1 cellular context compared by ENCODE assay signal in genomic region chr9:136482793-136483588, GRCh38.
TF ChIP-seq lines count a peak whose summit lies in the region.

SEC16A (minus strand) TSS chr9:136483040; CDS start chr9:136477615, 5,425 bp downstream.

TF ChIP-seq in K562, 482 proteins besides CTCF, POLR2A, EP300 and RAD21 (continued from another document and continues in another):
- TF ChIP-seq, protein P1, sequence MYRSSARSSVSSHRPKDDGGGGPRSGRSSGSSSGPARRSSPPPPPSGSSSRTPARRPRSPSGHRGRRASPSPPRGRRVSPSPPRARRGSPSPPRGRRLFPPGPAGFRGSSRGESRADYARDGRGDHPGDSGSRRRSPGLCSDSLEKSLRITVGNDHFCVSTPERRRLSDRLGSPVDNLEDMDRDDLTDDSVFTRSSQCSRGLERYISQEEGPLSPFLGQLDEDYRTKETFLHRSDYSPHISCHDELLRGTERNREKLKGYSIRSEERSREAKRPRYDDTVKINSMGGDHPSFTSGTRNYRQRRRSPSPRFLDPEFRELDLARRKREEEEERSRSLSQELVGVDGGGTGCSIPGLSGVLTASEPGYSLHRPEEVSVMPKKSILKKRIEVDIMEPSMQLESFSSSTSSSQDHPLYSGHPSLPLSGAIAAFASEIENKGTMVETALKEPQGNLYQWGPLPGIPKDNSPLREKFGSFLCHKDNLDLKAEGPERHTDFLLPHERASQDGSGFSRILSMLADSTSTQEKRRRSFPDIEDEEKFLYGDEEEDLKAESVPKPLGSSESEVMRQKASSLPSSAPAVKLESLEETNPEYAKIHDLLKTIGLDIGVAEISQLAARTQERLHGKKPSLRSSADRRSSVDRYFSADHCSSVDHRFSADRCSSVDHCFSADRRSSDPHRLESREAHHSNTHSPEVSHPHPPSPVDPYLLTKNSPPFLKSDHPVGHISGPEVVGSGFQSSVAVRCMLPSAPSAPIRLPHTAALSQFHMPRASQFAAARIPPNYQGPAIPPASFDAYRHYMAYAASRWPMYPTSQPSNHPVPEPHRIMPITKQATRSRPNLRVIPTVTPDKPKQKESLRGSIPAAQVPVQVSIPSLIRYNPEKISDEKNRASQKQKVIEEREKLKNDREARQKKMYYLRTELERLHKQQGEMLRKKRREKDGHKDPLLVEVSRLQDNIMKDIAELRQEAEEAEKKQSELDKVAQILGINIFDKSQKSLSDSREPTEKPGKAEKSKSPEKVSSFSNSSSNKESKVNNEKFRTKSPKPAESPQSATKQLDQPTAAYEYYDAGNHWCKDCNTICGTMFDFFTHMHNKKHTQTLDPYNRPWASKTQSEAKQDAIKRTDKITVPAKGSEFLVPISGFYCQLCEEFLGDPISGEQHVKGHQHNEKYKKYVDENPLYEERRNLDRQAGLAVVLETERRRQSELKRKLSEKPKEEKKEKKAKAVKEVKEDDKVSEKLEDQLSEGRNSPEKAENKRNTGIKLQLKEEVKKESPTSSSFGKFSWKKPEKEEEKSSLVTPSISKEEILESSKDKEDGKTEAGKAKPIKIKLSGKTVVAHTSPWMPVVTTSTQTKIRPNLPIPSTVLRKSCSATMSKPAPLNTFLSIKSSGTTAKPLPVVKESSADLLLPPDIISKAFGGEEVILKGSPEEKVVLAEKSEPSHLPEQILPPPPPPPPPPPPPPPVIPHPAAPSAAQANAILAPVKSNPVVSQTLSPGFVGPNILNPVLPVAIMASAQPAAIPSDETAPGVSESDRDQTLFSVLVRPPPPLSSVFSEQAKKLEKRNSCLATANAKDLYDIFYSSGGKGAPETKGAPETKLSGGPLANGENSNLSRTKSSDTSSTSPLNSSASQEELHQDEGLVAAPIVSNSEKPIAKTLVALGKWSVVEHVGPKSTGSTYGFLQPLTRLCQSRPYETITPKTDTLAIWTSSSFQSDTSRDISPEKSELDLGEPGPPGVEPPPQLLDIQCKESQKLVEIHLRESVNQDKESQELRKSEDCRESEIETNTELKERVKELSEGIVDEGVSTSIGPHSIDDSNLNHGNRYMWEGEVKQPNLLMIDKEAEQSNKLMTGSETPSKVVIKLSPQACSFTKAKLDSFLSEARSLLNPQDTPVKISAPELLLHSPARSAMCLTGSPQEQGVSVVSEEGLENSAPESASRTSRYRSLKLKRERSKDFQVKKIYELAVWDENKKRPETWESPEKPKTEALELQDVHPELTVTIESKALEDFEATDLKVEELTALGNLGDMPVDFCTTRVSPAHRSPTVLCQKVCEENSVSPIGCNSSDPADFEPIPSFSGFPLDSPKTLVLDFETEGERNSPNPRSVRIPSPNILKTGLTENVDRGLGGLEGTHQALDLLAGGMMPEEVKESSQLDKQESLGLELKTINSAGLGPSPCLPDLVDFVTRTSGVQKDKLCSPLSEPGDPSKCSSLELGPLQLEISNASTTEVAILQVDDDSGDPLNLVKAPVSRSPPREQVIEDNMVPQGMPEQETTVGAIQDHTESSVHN (IDR thresholded peaks at IDR 0.05; ENCODE audit: borderline replicate concordance in 1 of 2, low read depth in 1 of 2), result no peak
- TF ChIP-seq, protein P2, sequence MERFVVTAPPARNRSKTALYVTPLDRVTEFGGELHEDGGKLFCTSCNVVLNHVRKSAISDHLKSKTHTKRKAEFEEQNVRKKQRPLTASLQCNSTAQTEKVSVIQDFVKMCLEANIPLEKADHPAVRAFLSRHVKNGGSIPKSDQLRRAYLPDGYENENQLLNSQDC (CRISPR knock-in tag; IDR thresholded peaks at IDR 0.05), result 0 out of 2 replicates have a peak, but pooled peaks have one; percentile 42
- TF ChIP-seq NBN (IDR thresholded peaks at IDR 0.05; ENCODE audit: low read depth) (peak; percentile 38; the same call in 1 of the 2 replicates), ZNF239 (CRISPR knock-in tag; IDR thresholded peaks at IDR 0.05) (no peak), YBX1 (IDR thresholded peaks at IDR 0.05) (no peak), ZNF511 (CRISPR knock-in tag; IDR thresholded peaks at IDR 0.05) (peak; percentile 80; the same call in 1 of the 2 replicates), ZNF695 (CRISPR knock-in tag; IDR thresholded peaks at IDR 0.05) (no peak), ZNF12 (CRISPR knock-in tag; IDR thresholded peaks at IDR 0.05) (no peak), NR3C1 (CRISPR knock-in tag; IDR thresholded peaks at IDR 0.05) (no peak), TAF1 (IDR thresholded peaks at IDR 0.05; ENCODE audit: control insufficient read depth, extremely low read depth, insufficient read depth, low read length, severe bottlenecking) (peak; percentile 92), PPARD (CRISPR knock-in tag; IDR thresholded peaks at IDR 0.05) (no peak), MTA3 (IDR thresholded peaks at IDR 0.05; ENCODE audit: borderline replicate concordance) (peak; percentile 64; the same call in 1 of the 2 replicates), PHB2 (IDR thresholded peaks at IDR 0.05; ENCODE audit: low read depth) (no peak), POLR3A (IDR thresholded peaks at IDR 0.05; ENCODE audit: borderline replicate concordance, extremely low read depth, insufficient read depth, insufficient read length) (no peak), CAMTA2 (CRISPR knock-in tag; conservative IDR thresholded peaks at IDR 0.05) (no peak), PRMT5 (CRISPR knock-in tag; IDR thresholded peaks at IDR 0.05) (peak; percentile 2; the same call in 1 of the 2 replicates), ZNF766 (CRISPR knock-in tag; conservative IDR thresholded peaks at IDR 0.05) (no peak), ESRRB (CRISPR knock-in tag; IDR thresholded peaks at IDR 0.05; ENCODE audit: borderline replicate concordance) (no peak), CREB3 (tag; conservative IDR thresholded peaks at IDR 0.05; ENCODE audit: low read depth) (no peak), ZNF324 (CRISPR knock-in tag; IDR thresholded peaks at IDR 0.05) (no peak), ZNF75A (CRISPR knock-in tag; IDR thresholded peaks at IDR 0.05) (no peak), KDM5B (IDR thresholded peaks at IDR 0.05; ENCODE audit: insufficient replicate concordance, low read depth, low read length) (peak; percentile 74), NCOA2 (IDR thresholded peaks at IDR 0.05; ENCODE audit: partially characterized antibody in 2 of 2) (no peak), HSF4 (CRISPR knock-in tag; IDR thresholded peaks at IDR 0.05; ENCODE audit: borderline replicate concordance) (no peak), ZNF143 (CRISPR knock-in tag; IDR thresholded peaks at IDR 0.05) (no peak), CHD2 (IDR thresholded peaks at IDR 0.05; ENCODE audit: low read depth, low read length) (no peak), NEUROD1 (IDR thresholded peaks at IDR 0.05; ENCODE audit: borderline replicate concordance, low read depth, low read length, partially characterized antibody) (peak; percentile 51), PHF20 (IDR thresholded peaks at IDR 0.05; ENCODE audit: partially characterized antibody) (peak; percentile 86), GABPB1 (CRISPR knock-in tag; IDR thresholded peaks at IDR 0.05) (no peak), GTF2E2 (tag; IDR thresholded peaks at IDR 0.05) (no peak), SFPQ (IDR thresholded peaks at IDR 0.05; ENCODE audit: low read depth, low read length) (no peak), PTBP1 (IDR thresholded peaks at IDR 0.05; ENCODE audit: low read depth, low read length) (no peak), POLR2B (IDR thresholded peaks at IDR 0.05; ENCODE audit: low read depth, partially characterized antibody) (peak; percentile 73), SRSF3 (IDR thresholded peaks at IDR 0.05; ENCODE audit: insufficient read depth, low read length) (no peak), BCOR (IDR thresholded peaks at IDR 0.05) (no peak), ZNF274 (IDR thresholded peaks at IDR 0.05; ENCODE audit: borderline replicate concordance, low read depth, low read length) (no peak; the same call in 1 of the 2 replicates), KAT8 (IDR thresholded peaks at IDR 0.05; ENCODE audit: low read depth) (no peak), SMARCA5 (IDR thresholded peaks at IDR 0.05) (no peak)
- TF ChIP-seq, protein P3, sequence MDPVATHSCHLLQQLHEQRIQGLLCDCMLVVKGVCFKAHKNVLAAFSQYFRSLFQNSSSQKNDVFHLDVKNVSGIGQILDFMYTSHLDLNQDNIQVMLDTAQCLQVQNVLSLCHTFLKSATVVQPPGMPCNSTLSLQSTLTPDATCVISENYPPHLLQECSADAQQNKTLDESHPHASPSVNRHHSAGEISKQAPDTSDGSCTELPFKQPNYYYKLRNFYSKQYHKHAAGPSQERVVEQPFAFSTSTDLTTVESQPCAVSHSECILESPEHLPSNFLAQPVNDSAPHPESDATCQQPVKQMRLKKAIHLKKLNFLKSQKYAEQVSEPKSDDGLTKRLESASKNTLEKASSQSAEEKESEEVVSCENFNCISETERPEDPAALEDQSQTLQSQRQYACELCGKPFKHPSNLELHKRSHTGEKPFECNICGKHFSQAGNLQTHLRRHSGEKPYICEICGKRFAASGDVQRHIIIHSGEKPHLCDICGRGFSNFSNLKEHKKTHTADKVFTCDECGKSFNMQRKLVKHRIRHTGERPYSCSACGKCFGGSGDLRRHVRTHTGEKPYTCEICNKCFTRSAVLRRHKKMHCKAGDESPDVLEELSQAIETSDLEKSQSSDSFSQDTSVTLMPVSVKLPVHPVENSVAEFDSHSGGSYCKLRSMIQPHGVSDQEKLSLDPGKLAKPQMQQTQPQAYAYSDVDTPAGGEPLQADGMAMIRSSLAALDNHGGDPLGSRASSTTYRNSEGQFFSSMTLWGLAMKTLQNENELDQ (CRISPR knock-in tag; IDR thresholded peaks at IDR 0.05; ENCODE audit: borderline replicate concordance), result no peak
- TF ChIP-seq, protein P4, sequence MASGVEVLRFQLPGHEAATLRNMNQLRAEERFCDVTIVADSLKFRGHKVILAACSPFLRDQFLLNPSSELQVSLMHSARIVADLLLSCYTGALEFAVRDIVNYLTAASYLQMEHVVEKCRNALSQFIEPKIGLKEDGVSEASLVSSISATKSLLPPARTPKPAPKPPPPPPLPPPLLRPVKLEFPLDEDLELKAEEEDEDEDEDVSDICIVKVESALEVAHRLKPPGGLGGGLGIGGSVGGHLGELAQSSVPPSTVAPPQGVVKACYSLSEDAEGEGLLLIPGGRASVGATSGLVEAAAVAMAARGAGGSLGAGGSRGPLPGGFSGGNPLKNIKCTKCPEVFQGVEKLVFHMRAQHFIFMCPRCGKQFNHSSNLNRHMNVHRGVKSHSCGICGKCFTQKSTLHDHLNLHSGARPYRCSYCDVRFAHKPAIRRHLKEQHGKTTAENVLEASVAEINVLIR (CRISPR knock-in tag; IDR thresholded peaks at IDR 0.05), result peak; percentile 94
- TF ChIP-seq, protein P5, sequence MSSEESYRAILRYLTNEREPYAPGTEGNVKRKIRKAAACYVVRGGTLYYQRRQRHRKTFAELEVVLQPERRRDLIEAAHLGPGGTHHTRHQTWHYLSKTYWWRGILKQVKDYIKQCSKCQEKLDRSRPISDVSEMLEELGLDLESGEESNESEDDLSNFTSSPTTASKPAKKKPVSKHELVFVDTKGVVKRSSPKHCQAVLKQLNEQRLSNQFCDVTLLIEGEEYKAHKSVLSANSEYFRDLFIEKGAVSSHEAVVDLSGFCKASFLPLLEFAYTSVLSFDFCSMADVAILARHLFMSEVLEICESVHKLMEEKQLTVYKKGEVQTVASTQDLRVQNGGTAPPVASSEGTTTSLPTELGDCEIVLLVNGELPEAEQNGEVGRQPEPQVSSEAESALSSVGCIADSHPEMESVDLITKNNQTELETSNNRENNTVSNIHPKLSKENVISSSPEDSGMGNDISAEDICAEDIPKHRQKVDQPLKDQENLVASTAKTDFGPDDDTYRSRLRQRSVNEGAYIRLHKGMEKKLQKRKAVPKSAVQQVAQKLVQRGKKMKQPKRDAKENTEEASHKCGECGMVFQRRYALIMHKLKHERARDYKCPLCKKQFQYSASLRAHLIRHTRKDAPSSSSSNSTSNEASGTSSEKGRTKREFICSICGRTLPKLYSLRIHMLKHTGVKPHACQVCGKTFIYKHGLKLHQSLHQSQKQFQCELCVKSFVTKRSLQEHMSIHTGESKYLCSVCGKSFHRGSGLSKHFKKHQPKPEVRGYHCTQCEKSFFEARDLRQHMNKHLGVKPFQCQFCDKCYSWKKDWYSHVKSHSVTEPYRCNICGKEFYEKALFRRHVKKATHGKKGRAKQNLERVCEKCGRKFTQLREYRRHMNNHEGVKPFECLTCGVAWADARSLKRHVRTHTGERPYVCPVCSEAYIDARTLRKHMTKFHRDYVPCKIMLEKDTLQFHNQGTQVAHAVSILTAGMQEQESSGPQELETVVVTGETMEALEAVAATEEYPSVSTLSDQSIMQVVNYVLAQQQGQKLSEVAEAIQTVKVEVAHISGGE (CRISPR knock-in tag; IDR thresholded peaks at IDR 0.05), result 0 out of 6 replicates have a peak, but pooled peaks of 1 of the 3 experiments have one; percentile 11
- TF ChIP-seq, protein P6, sequence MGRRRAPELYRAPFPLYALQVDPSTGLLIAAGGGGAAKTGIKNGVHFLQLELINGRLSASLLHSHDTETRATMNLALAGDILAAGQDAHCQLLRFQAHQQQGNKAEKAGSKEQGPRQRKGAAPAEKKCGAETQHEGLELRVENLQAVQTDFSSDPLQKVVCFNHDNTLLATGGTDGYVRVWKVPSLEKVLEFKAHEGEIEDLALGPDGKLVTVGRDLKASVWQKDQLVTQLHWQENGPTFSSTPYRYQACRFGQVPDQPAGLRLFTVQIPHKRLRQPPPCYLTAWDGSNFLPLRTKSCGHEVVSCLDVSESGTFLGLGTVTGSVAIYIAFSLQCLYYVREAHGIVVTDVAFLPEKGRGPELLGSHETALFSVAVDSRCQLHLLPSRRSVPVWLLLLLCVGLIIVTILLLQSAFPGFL (CRISPR knock-in tag; IDR thresholded peaks at IDR 0.05), result no peak
